Comparison of ENCODE assay signal across 10 cellular contexts in the genomic region with DNA sequence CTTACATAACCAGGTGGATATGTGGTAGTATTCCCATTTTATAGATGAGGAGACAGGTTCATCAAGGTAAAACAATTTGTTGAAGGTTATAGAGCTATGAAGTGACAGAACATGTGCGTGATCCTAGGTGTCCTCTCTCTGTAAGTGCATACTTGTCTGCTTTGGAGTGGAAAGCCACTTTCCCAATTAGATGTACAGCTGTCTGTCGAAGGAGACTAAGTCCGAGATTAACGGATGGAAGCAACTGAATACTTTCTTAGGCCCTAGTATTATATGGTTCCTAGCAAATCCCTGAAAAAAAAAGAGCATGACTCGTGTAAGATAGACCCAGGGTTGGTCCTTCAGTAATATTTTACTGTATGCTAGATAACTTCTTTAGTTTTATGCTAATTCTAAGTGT. TPM values are rescaled to one million over a fixed set of nuclear protein-coding genes. Genes with fewer than 3 reads are reported as not detected.
DNase-seq lines count a peak whose midpoint lies in the region; ATAC-seq, FAIRE-seq and TF ChIP-seq lines count a peak whose summit lies in the region.
"Had no signal": no experiment of that assay in that cellular context is flagged by ENCODE, and none has a peak within 500 bp of the region (broad histone marks: within the 10 kb centered on the region; RNA-seq: fewer than 3 reads in every experiment).

No MANE protein-coding gene starts in this region.

- H3K4me1 Mint-ChIP-seq in T-helper 1 cell treated with Interleukin-12 subunit alpha and Interleukin-12 subunit beta and Interleukin-4 antibody, amounts not matched to agents 30 μg/mL and 1 μg/mL, for 36 hours (ENCODE audit: low read depth), result peaks cover 62% of the 10 kb centered on the region

- no peak for FAIRE-seq in urothelium cell line (lab: Jason Lieb, UNC)
- FAIRE-seq: endometrium had no signal

- H3K27me3 ChIP-seq in esophagus muscularis mucosa (no peaks in the 10 kb centered on the region), spleen (replicated peaks in 1 of 7) (no peaks in the 10 kb centered on the region)

- peaks cover 71% of the 10 kb centered on the region for H4K20me1 ChIP-seq in OCI-LY7 (ENCODE audit: insufficient read depth, low read length)

- peak overlapping the region; percentile 32 for H3K4me3 ChIP-seq in OCI-LY7 (ENCODE audit: low read depth, low read length, poor library complexity, severe bottlenecking)
- H3K4me3 ChIP-seq in esophagus muscularis mucosa, result no peak overlapping the region
- no peak overlapping the region for H3K4me3 ChIP-seq in spleen

- no peak for DNase-seq in T-helper 1 cell
- no peak for DNase-seq in OCI-LY7 (ENCODE audit: low spot score)
- no peak for DNase-seq in esophagus muscularis mucosa (ENCODE audit: extremely low spot score)
- no peak for DNase-seq in spleen
- no peak for DNase-seq in urothelium cell line (ENCODE audit: low spot score)
- DNase-seq in HuH-7 (ENCODE audit: low spot score), result no peak

- no peak for TF ChIP-seq POLR2A in esophagus muscularis mucosa (IDR thresholded peaks at IDR 0.05; ENCODE audit: low read depth)
- TF ChIP-seq POLR2A in spleen (IDR thresholded peaks at IDR 0.05), result no peak

- BruUV-seq in OCI-LY7 (replicated peaks; lab: Mats Ljungman, UMichigan), result TSS peak; percentile 5

- TF ChIP-seq CTCF in OCI-LY7 (conservative IDR thresholded peaks at IDR 0.05; ENCODE audit: low read length) (no peak), esophagus muscularis mucosa (IDR thresholded peaks at IDR 0.05) (no peak), spleen (IDR thresholded peaks at IDR 0.05 in 8 of 11, conservative IDR thresholded peaks at IDR 0.05 in 3 of 11) (no peak)

- peak overlapping the region; percentile 70 for H3K27ac Mint-ChIP-seq in T-helper 1 cell treated with Interleukin-12 subunit alpha and Interleukin-12 subunit beta and Interleukin-4 antibody, amounts not matched to agents 30 μg/mL and 1 μg/mL, for 36 hours

- H3K9me3 ChIP-seq in OCI-LY7 (ENCODE audit: low read length), result no peaks in the 10 kb centered on the region
- no peaks in the 10 kb centered on the region for H3K9me3 ChIP-seq in esophagus muscularis mucosa
- no peaks in the 10 kb centered on the region for H3K9me3 ChIP-seq in spleen

- no peak overlapping the region for H2AFZ ChIP-seq in OCI-LY7 (ENCODE audit: low read length)

- H3K4me3 Mint-ChIP-seq in T-helper 1 cell treated with Interleukin-12 subunit alpha and Interleukin-12 subunit beta and Interleukin-4 antibody, amounts not matched to agents 30 μg/mL and 1 μg/mL, for 36 hours, result no peak overlapping the region

- no peak for ATAC-seq in GM18867 (IDR thresholded peaks at IDR 0.05; ENCODE audit: unreplicated experiment)
- ATAC-seq: left lobe of liver had no signal

- H3K27me3 Mint-ChIP-seq in T-helper 1 cell treated with Interleukin-12 subunit alpha and Interleukin-12 subunit beta and Interleukin-4 antibody, amounts not matched to agents 30 μg/mL and 1 μg/mL, for 36 hours (ENCODE audit: low read depth), result no peaks in the 10 kb centered on the region

- POLR2A ChIA-PET in OCI-LY7 (lab: Charles Lee), result interaction anchor here (0.7 to 2.7 kb wide), 8 partner anchors 9 to 55 kb away, joined by 4 to 15 read pairs (median 4); no protein-coding TSS in a partner anchor

- H3K9me2 ChIP-seq in OCI-LY7 (ENCODE audit: insufficient read depth, low read length), result no peaks in the 10 kb centered on the region

- H3K36me3 ChIP-seq in OCI-LY7 (ENCODE audit: insufficient read depth, low read length), result peaks cover 92% of the 10 kb centered on the region
- peaks cover 0 to 4% (median 0%) of the 10 kb centered on the region in 4 donors for H3K36me3 ChIP-seq in esophagus muscularis mucosa
- H3K36me3 ChIP-seq in spleen, result peaks cover 0 to 19% (median 0%) of the 10 kb centered on the region in 6 donors

- intact Hi-C loops in OCI-LY7 (cut with micrococcal nuclease; ENCODE audit: unreplicated experiment), result no loop called here
- intact Hi-C loops in esophagus muscularis mucosa (cut with DNase I), result no loop called here
- intact Hi-C loops in spleen (cut with DNase I; ENCODE audit: low total_unique reads), result loop anchor here (10.0 kb wide), 1 partner anchor 51 kb away; no protein-coding TSS in a partner anchor

- TF ChIP-seq EP300 in esophagus muscularis mucosa (IDR thresholded peaks at IDR 0.05), result no peak

- 83% methylated on average over 5 of the region's 5 CpGs for WGBS in esophagus muscularis mucosa
- 73 to 93% (median 85%) methylated on average over 5 of the region's 5 CpGs for WGBS in spleen, 5 donors

- H3K27ac ChIP-seq in OCI-LY7 (ENCODE audit: low read depth, low read length, poor library complexity, severe bottlenecking) (peak overlapping the region; percentile 49), esophagus muscularis mucosa (replicated peaks in 1 of 4) (peak overlapping the region; percentile 68 to 80 (median 74)), spleen (peak overlapping the region in 7 of 8 donors; percentile 86 to 91 (median 88))

- peak overlapping the region; percentile 66 for H3K4me2 ChIP-seq in OCI-LY7 (ENCODE audit: low read length)

- no peaks in the 10 kb centered on the region for H3K9me3 Mint-ChIP-seq in T-helper 1 cell treated with Interleukin-12 subunit alpha and Interleukin-12 subunit beta and Interleukin-4 antibody, amounts not matched to agents 30 μg/mL and 1 μg/mL, for 36 hours

- CTCF ChIA-PET in OCI-LY7 (lab: Charles Lee; ENCODE audit: unreplicated experiment), result interaction anchor here (1.1 to 1.9 kb wide), 2 partner anchors 10 to 12 kb away, joined by 3 to 9 read pairs; no protein-coding TSS in a partner anchor

- H3K4me1 ChIP-seq in OCI-LY7 (ENCODE audit: insufficient read depth, low read length, poor library complexity, severe bottlenecking) (peaks cover 92% of the 10 kb centered on the region), esophagus muscularis mucosa (peaks cover 51 to 74% (median 68%) of the 10 kb centered on the region in 4 donors), spleen (peaks cover 69 to 99% (median 96%) of the 10 kb centered on the region in 6 donors)

- peaks cover 100% of the 10 kb centered on the region for H3K79me2 ChIP-seq in OCI-LY7 (ENCODE audit: insufficient read depth, low read depth, low read length)

- H3K36me3 Mint-ChIP-seq in T-helper 1 cell treated with Interleukin-12 subunit alpha and Interleukin-12 subunit beta and Interleukin-4 antibody, amounts not matched to agents 30 μg/mL and 1 μg/mL, for 36 hours (ENCODE audit: low read depth), result peaks cover 13% of the 10 kb centered on the region

RNA-seq across cellular contexts. Expression of a gene that starts 19.7 kb away (rescaled TPM):
- total RNA-seq in OCI-LY7 (2014; rRNA removed; shearing (Covaris generic)), result 98.7 and 148 TPM in 2 replicates
- total RNA-seq in OCI-LY7 (2022) (133 and 169 TPM in 2 replicates), esophagus muscularis mucosa (10 to 100 TPM; 10.3 to 16.3 (median 12.1) TPM), spleen (100 to 1,000 TPM in 1 of 7 donors, 10 to 100 TPM in 6; 73.5 to 105 (median 83.1) TPM)
- polyA plus RNA-seq in spleen, result 10 to 100 TPM; 20.9 to 23.1 (median 21.5) TPM

Comparison
In these comparisons a context has a peak if more than half of its experiments do, and no peak if none do; other contexts are left out.
1. RNA of a gene that starts 19.7 kb away (total RNA-seq): 98.7 to 169 TPM in OCI-LY7 and 73.5 to 105 TPM in spleen; 10.3 to 16.3 TPM in esophagus muscularis mucosa; every median in the first group is over 4 times any median in the second.
2. Peak in every context shown above with its lines, with median percentiles within 50 percentile points of each other: H3K27ac ChIP-seq.